ENCODE assay signal across 8 cellular contexts in genomic region chr18:839224-840079, GRCh38. TPM values are rescaled to one million over a fixed set of nuclear protein-coding genes. Genes with fewer than 3 reads are reported as not detected.
DNase-seq lines count a peak whose midpoint lies in the region; ATAC-seq and TF ChIP-seq lines count a peak whose summit lies in the region.

No MANE protein-coding gene starts in this region.

- H3K27ac ChIP-seq in SK-N-SH (ENCODE audit: low read depth in 2 of 2, low read length in 1 of 2): peak overlapping the region; percentile 3 to 60; a peak in 2 of 4 replicates
- no peak overlapping the region for H3K27ac ChIP-seq in prostate gland
- H3K27ac ChIP-seq in uterus: no peak overlapping the region

- no peaks in the 10 kb centered on the region; the same call in 1 of the 2 replicates for H3K27me3 ChIP-seq in SK-N-SH (ENCODE audit: insufficient read depth)
- no peaks in the 10 kb centered on the region for H3K27me3 ChIP-seq in prostate gland (replicated peaks; ENCODE audit: insufficient read depth)
- H3K27me3 ChIP-seq in uterus: no peaks in the 10 kb centered on the region

- ATAC-seq in HG02588 (IDR thresholded peaks at IDR 0.05; ENCODE audit: unreplicated experiment) (peak; percentile 94), Right ventricle myocardium superior (ENCODE audit: poor library complexity) (peak; percentile 97)

- intact Hi-C loops in activated naive CD4-positive, alpha-beta T cell treated with anti-CD3 and anti-CD28 coated beads for 36 hours (cut with micrococcal nuclease): loop anchor here (1.0 kb wide), 4 partner anchors 97 to 242 kb away; partner anchors contain the start of gene ENOSF1
- intact Hi-C loops in Right ventricle myocardium superior (cut with DNase I): loop anchor here (5.0 kb wide), 1 partner anchor 217 kb away; no protein-coding TSS in a partner anchor
- intact Hi-C loops in prostate gland (cut with DNase I): loop anchor here (10.0 kb wide), 1 partner anchor 555 kb away; no protein-coding TSS in a partner anchor
- intact Hi-C loops in uterus (cut with DNase I; ENCODE audit: low total_unique reads): loop anchor here (5.0 kb wide), 1 partner anchor 97 kb away; no protein-coding TSS in a partner anchor

- no peaks in the 10 kb centered on the region for H3K27me3 Mint-ChIP-seq in activated naive CD4-positive, alpha-beta T cell treated with anti-CD3 and anti-CD28 coated beads for 36 hours (ENCODE audit: low read depth)

- H3K27ac Mint-ChIP-seq in activated naive CD4-positive, alpha-beta T cell treated with anti-CD3 and anti-CD28 coated beads for 36 hours: no peak overlapping the region

- no peaks in the 10 kb centered on the region for H3K79me2 ChIP-seq in SK-N-SH (ENCODE audit: insufficient read depth)

- TF ChIP-seq RAD21 in SK-N-SH (IDR thresholded peaks at IDR 0.05; ENCODE audit: low read length): peak; percentile 69

- H3K9me2 ChIP-seq in SK-N-SH: no peaks in the 10 kb centered on the region

- H4K20me1 ChIP-seq in SK-N-SH (ENCODE audit: insufficient read depth): no peaks in the 10 kb centered on the region

- H2AFZ ChIP-seq in SK-N-SH (ENCODE audit: low read depth): peak overlapping the region; percentile 53; the same call in 1 of the 2 replicates

- TF ChIP-seq EP300 in SK-N-SH (IDR thresholded peaks at IDR 0.05; ENCODE audit: borderline replicate concordance in 1 of 2, low read depth in 1 of 2, low read length in 1 of 2): no peak

- TF ChIP-seq CTCF in GM12874 (IDR thresholded peaks at IDR 0.05; ENCODE audit: insufficient read depth, low read depth, low read length): peak; percentile 96
- TF ChIP-seq CTCF in SK-N-SH (IDR thresholded peaks at IDR 0.05): peak; percentile 99
- TF ChIP-seq CTCF in prostate gland (IDR thresholded peaks at IDR 0.05): peak; percentile 79 to 91 (median 84)
- peak; percentile 86 to 98 (median 92) for TF ChIP-seq CTCF in uterus (IDR thresholded peaks at IDR 0.05)

- peak overlapping the region in 1 of 2 experiments; percentile 18; a peak in 2 of 4 replicates for H3K4me3 ChIP-seq in SK-N-SH (ENCODE audit: low read depth in 2 of 2, low read length in 1 of 2)
- H3K4me3 ChIP-seq in prostate gland: no peak overlapping the region
- H3K4me3 ChIP-seq in uterus: no peak overlapping the region

- TF ChIP-seq POLR2A in prostate gland (IDR thresholded peaks at IDR 0.05) (no peak), uterus (IDR thresholded peaks at IDR 0.05) (no peak)

- H3K4me3 Mint-ChIP-seq in activated naive CD4-positive, alpha-beta T cell treated with anti-CD3 and anti-CD28 coated beads for 36 hours: no peak overlapping the region

- peaks cover 8% of the 10 kb centered on the region for H3K4me1 Mint-ChIP-seq in activated naive CD4-positive, alpha-beta T cell treated with anti-CD3 and anti-CD28 coated beads for 36 hours (ENCODE audit: low read depth)

- DNase-seq in MV-4-11 (lab: John Stamatoyannopoulos, UW) (peak; percentile 74), SK-N-SH (peak; percentile 83), Right ventricle myocardium superior (peak; percentile 93), prostate gland (ENCODE audit: low spot score) (peak; percentile 65), uterus (peak; percentile 85)
- peak; percentile 93 for DNase-seq in activated naive CD4-positive, alpha-beta T cell treated with anti-CD3 and anti-CD28 coated beads for 36 hours

- peak overlapping the region; percentile 21; the same call in 1 of the 2 replicates for H3K4me2 ChIP-seq in SK-N-SH

- H3K36me3 Mint-ChIP-seq in activated naive CD4-positive, alpha-beta T cell treated with anti-CD3 and anti-CD28 coated beads for 36 hours (ENCODE audit: low read depth): no peaks in the 10 kb centered on the region

- no peaks in the 10 kb centered on the region for H3K9me3 ChIP-seq in SK-N-SH
- H3K9me3 ChIP-seq in prostate gland: no peaks in the 10 kb centered on the region
- no peaks in the 10 kb centered on the region for H3K9me3 ChIP-seq in uterus

- H3K4me1 ChIP-seq in SK-N-SH (ENCODE audit: control insufficient read depth in 1 of 2, insufficient read depth in 2 of 2, low read depth in 1 of 2, low read length in 1 of 2): no peaks in the 10 kb centered on the region; a peak in 2 of 4 replicates
- no peaks in the 10 kb centered on the region for H3K4me1 ChIP-seq in prostate gland (replicated peaks)
- H3K4me1 ChIP-seq in uterus: no peaks in the 10 kb centered on the region

- no peak overlapping the region for H3K9ac ChIP-seq in SK-N-SH

- POLR2A ChIA-PET in SK-N-SH (lab: Yijun Ruan, JAX): interaction anchor here (0.9 kb wide), 1 partner anchor 112 kb away, joined by 3 read pairs; no protein-coding TSS in a partner anchor

- no peaks in the 10 kb centered on the region for H3K36me3 ChIP-seq in SK-N-SH (replicated peaks in 1 of 2; ENCODE audit: control insufficient read depth in 1 of 2, insufficient read depth in 2 of 2, low read length in 1 of 2)
- no peaks in the 10 kb centered on the region for H3K36me3 ChIP-seq in prostate gland
- no peaks in the 10 kb centered on the region for H3K36me3 ChIP-seq in uterus

- H3K9me3 Mint-ChIP-seq in activated naive CD4-positive, alpha-beta T cell treated with anti-CD3 and anti-CD28 coated beads for 36 hours: no peaks in the 10 kb centered on the region

- CTCF ChIA-PET in SK-N-SH (lab: Yijun Ruan, JAX): interaction anchor here (0.6 to 3.7 kb wide), 38 partner anchors 9 to 225 kb away, joined by 3 to 47 read pairs (median 4); partner anchors contain the start of gene ENOSF1
- CTCF ChIA-PET in activated naive CD4-positive, alpha-beta T cell treated with anti-CD3 and anti-CD28 coated beads for 36 hours (lab: Charles Lee): interaction anchor here (0.6 to 5.1 kb wide), 43 partner anchors 8 to 513 kb away, joined by 3 to 112 read pairs (median 5); partner anchors contain the start of gene ENOSF1

- WGBS in SK-N-SH (ENCODE audit: low lambda C conversion rate): 10% methylated on average over 14 of the region's 14 CpGs
- WGBS in prostate gland: 22% methylated on average over 14 of the region's 14 CpGs

- H3F3A ChIP-seq in SK-N-SH (replicated peaks; ENCODE audit: insufficient read depth): peaks cover 4% of the 10 kb centered on the region

TF ChIP-seq in SK-N-SH, 30 proteins besides CTCF, POLR2A, EP300 and RAD21:
- TF ChIP-seq ZBTB33 (IDR thresholded peaks at IDR 0.05; ENCODE audit: borderline replicate concordance, low read depth) (no peak), SMC3 (IDR thresholded peaks at IDR 0.05; ENCODE audit: low read depth, low read length) (peak; percentile 73), CHD2 (IDR thresholded peaks at IDR 0.05; ENCODE audit: low read length, partially characterized antibody) (peak; percentile 14), TCF12 (IDR thresholded peaks at IDR 0.05) (peak; percentile 69; the same call in 1 of the 2 replicates)

RNA-seq across cellular contexts. Expression of gene YES1, which starts 27.4 kb away (rescaled TPM):
- polyA plus RNA-seq in SK-N-SH (2012; rRNA removed): 6.7 and 7.9 TPM in 2 replicates
- 11.0 and 11.8 TPM in 2 replicates for polyA plus RNA-seq in SK-N-SH (2012; cell fraction: cytosol; rRNA removed)
- polyA plus RNA-seq in SK-N-SH (2012; cell fraction: nucleus; rRNA removed): 7.0 and 7.1 TPM in 2 replicates
- 1 to 10 TPM; 6.7 to 8.3 TPM for total RNA-seq in activated naive CD4-positive, alpha-beta T cell treated with anti-CD3 and anti-CD28 coated beads for 36 hours
- total RNA-seq in Right ventricle myocardium superior (21.8 TPM), prostate gland (100 to 1,000 TPM in 1 of 2 donors, 10 to 100 TPM in 1; 88.5 to 116 TPM), uterus (100 to 1,000 TPM in 1 of 4 donors, 10 to 100 TPM in 3; 21.0 to 158 (median 37.0) TPM)

Comparison
In these comparisons a context has a peak if more than half of its experiments do, and no peak if none do; other contexts are left out.
1. H3K27ac ChIP-seq: peak in SK-N-SH (2 of 2); none in prostate gland (0 of 2) and uterus (0 of 2).
2. Peak in every context shown above with its lines, with median percentiles within 50 percentile points of each other: CTCF ChIP-seq and DNase-seq.